In genomic region chr22:41091139-41092022, GRCh38 we compare ENCODE assay signal across 1 cellular context.
TF ChIP-seq lines count a peak whose summit lies in the region.

No MANE protein-coding gene starts in this region.

TF ChIP-seq in HepG2, 621 proteins besides CTCF, POLR2A, EP300 and RAD21 (continued from another document and continues in another):
- TF ChIP-seq ZMAT5 (CRISPR knock-in tag; IDR thresholded peaks at IDR 0.05; ENCODE audit: borderline replicate concordance, low read depth) (no peak), ZNF12 (CRISPR knock-in tag; IDR thresholded peaks at IDR 0.05) (no peak), SCMH1 (CRISPR knock-in tag; IDR thresholded peaks at IDR 0.05; ENCODE audit: borderline replicate concordance) (no peak), ZNF552 (CRISPR knock-in tag; IDR thresholded peaks at IDR 0.05; ENCODE audit: borderline replicate concordance) (no peak), ATM (IDR thresholded peaks at IDR 0.05; ENCODE audit: borderline replicate concordance) (no peak), ZNF598 (CRISPR knock-in tag; IDR thresholded peaks at IDR 0.05; ENCODE audit: borderline replicate concordance) (no peak), ZNF777 (CRISPR knock-in tag; IDR thresholded peaks at IDR 0.05) (no peak; the same call in none of the 2 replicates), PLRG1 (conservative IDR thresholded peaks at IDR 0.05) (no peak), HMGXB4 (CRISPR knock-in tag; IDR thresholded peaks at IDR 0.05; ENCODE audit: borderline replicate concordance in 1 of 2, low read depth in 1 of 2) (peak; percentile 50 to 65; a peak in 3 of 4 replicates), KLF15 (CRISPR knock-in tag; IDR thresholded peaks at IDR 0.05; ENCODE audit: borderline replicate concordance) (peak; percentile 25; the same call in 1 of the 2 replicates), RFX1 (IDR thresholded peaks at IDR 0.05) (no peak), FOXK1 (CRISPR knock-in tag; IDR thresholded peaks at IDR 0.05; ENCODE audit: borderline replicate concordance, low read depth) (no peak), ZBTB25 (CRISPR knock-in tag; IDR thresholded peaks at IDR 0.05) (0 out of 2 replicates have a peak, but pooled peaks have one; percentile 25), REL (CRISPR knock-in tag; conservative IDR thresholded peaks at IDR 0.05) (no peak), ZNF260 (CRISPR knock-in tag; IDR thresholded peaks at IDR 0.05; ENCODE audit: borderline replicate concordance, low read depth) (no peak), ZNF724P (CRISPR knock-in tag; IDR thresholded peaks at IDR 0.05; ENCODE audit: borderline replicate concordance) (peak; percentile 16; the same call in 1 of the 2 replicates), BRCA1 (CRISPR knock-in tag; IDR thresholded peaks at IDR 0.05) (no peak), NONO (IDR thresholded peaks at IDR 0.05) (no peak), NONO (CRISPR knock-in tag; conservative IDR thresholded peaks at IDR 0.05) (peak; percentile 81), ZNF563 (CRISPR knock-in tag; IDR thresholded peaks at IDR 0.05) (no peak; the same call in 1 of the 2 replicates), ZBTB14 (CRISPR knock-in tag; IDR thresholded peaks at IDR 0.05) (no peak), SNAPC2 (CRISPR knock-in tag; IDR thresholded peaks at IDR 0.05) (no peak), ELF4 (CRISPR knock-in tag; IDR thresholded peaks at IDR 0.05; ENCODE audit: borderline replicate concordance) (no peak; the same call in 1 of the 2 replicates), ZNF354B (CRISPR knock-in tag; IDR thresholded peaks at IDR 0.05) (no peak), ZGPAT (CRISPR knock-in tag; IDR thresholded peaks at IDR 0.05) (peak; percentile 52; the same call in 1 of the 2 replicates), AHR (CRISPR knock-in tag; IDR thresholded peaks at IDR 0.05) (no peak), HOXD1 (CRISPR knock-in tag; IDR thresholded peaks at IDR 0.05) (no peak), NR2C2 (CRISPR knock-in tag; IDR thresholded peaks at IDR 0.05; ENCODE audit: borderline replicate concordance) (peak; percentile 55; the same call in 1 of the 2 replicates), ZNF460 (CRISPR knock-in tag; IDR thresholded peaks at IDR 0.05; ENCODE audit: borderline replicate concordance) (no peak; the same call in 1 of the 2 replicates), MAF1 (CRISPR knock-in tag; IDR thresholded peaks at IDR 0.05; ENCODE audit: borderline replicate concordance) (no peak), ZNF136 (CRISPR knock-in tag; IDR thresholded peaks at IDR 0.05; ENCODE audit: low read depth) (no peak), ZBTB44 (CRISPR knock-in tag; IDR thresholded peaks at IDR 0.05) (no peak), ZNF850 (CRISPR knock-in tag; conservative IDR thresholded peaks at IDR 0.05) (no peak), ZNF891 (CRISPR knock-in tag; IDR thresholded peaks at IDR 0.05) (no peak), ZNF235 (CRISPR knock-in tag; IDR thresholded peaks at IDR 0.05; ENCODE audit: borderline replicate concordance) (no peak), USF2 (IDR thresholded peaks at IDR 0.05; ENCODE audit: low read depth, low read length) (no peak), USF2 (CRISPR knock-in tag; IDR thresholded peaks at IDR 0.05; ENCODE audit: borderline replicate concordance) (no peak), ZBTB38 (CRISPR knock-in tag; IDR thresholded peaks at IDR 0.05) (0 out of 2 replicates have a peak, but pooled peaks have one; percentile 24), ZNF878 (CRISPR knock-in tag; IDR thresholded peaks at IDR 0.05) (peak; percentile 45; the same call in 1 of the 2 replicates), ZC3H13 (CRISPR knock-in tag; IDR thresholded peaks at IDR 0.05) (peak; percentile 83), NCOR1 (IDR thresholded peaks at IDR 0.05; ENCODE audit: borderline replicate concordance, low read length) (peak; percentile 48; the same call in 1 of the 2 replicates), ZNF263 (CRISPR knock-in tag; IDR thresholded peaks at IDR 0.05) (peak; percentile 90), GTF3A (CRISPR knock-in tag; conservative IDR thresholded peaks at IDR 0.05) (no peak), ZNF703 (CRISPR knock-in tag; IDR thresholded peaks at IDR 0.05; ENCODE audit: borderline replicate concordance) (no peak), ZFP37 (CRISPR knock-in tag; IDR thresholded peaks at IDR 0.05; ENCODE audit: borderline replicate concordance) (no peak), SP5 (CRISPR knock-in tag; IDR thresholded peaks at IDR 0.05; ENCODE audit: borderline replicate concordance, low read depth) (0 out of 2 replicates have a peak, but pooled peaks have one; percentile 28), SP140L (CRISPR knock-in tag; IDR thresholded peaks at IDR 0.05; ENCODE audit: borderline replicate concordance) (no peak), ZNF430 (CRISPR knock-in tag; IDR thresholded peaks at IDR 0.05) (peak; percentile 93), ATF7-NPFF (CRISPR knock-in tag; IDR thresholded peaks at IDR 0.05; ENCODE audit: low read depth) (peak; percentile 46; the same call in 1 of the 2 replicates), ZNF660 (CRISPR knock-in tag; IDR thresholded peaks at IDR 0.05; ENCODE audit: borderline replicate concordance, low read depth) (no peak)
- TF ChIP-seq, protein P1, sequence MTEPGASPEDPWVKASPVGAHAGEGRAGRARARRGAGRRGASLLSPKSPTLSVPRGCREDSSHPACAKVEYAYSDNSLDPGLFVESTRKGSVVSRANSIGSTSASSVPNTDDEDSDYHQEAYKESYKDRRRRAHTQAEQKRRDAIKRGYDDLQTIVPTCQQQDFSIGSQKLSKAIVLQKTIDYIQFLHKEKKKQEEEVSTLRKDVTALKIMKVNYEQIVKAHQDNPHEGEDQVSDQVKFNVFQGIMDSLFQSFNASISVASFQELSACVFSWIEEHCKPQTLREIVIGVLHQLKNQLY (CRISPR knock-in tag; IDR thresholded peaks at IDR 0.05), result 0 out of 2 replicates have a peak, but pooled peaks have one; percentile 46
- TF ChIP-seq, protein P2, sequence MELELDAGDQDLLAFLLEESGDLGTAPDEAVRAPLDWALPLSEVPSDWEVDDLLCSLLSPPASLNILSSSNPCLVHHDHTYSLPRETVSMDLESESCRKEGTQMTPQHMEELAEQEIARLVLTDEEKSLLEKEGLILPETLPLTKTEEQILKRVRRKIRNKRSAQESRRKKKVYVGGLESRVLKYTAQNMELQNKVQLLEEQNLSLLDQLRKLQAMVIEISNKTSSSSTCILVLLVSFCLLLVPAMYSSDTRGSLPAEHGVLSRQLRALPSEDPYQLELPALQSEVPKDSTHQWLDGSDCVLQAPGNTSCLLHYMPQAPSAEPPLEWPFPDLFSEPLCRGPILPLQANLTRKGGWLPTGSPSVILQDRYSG (CRISPR knock-in tag; IDR thresholded peaks at IDR 0.05), result no peak
- TF ChIP-seq, protein P3, sequence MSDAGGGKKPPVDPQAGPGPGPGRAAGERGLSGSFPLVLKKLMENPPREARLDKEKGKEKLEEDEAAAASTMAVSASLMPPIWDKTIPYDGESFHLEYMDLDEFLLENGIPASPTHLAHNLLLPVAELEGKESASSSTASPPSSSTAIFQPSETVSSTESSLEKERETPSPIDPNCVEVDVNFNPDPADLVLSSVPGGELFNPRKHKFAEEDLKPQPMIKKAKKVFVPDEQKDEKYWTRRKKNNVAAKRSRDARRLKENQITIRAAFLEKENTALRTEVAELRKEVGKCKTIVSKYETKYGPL (CRISPR knock-in tag; IDR thresholded peaks at IDR 0.05), result no peak
- TF ChIP-seq, protein P4, sequence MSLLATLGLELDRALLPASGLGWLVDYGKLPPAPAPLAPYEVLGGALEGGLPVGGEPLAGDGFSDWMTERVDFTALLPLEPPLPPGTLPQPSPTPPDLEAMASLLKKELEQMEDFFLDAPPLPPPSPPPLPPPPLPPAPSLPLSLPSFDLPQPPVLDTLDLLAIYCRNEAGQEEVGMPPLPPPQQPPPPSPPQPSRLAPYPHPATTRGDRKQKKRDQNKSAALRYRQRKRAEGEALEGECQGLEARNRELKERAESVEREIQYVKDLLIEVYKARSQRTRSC (CRISPR knock-in tag; IDR thresholded peaks at IDR 0.05; ENCODE audit: low read depth), result 0 out of 2 replicates have a peak, but pooled peaks have one; percentile 39
- TF ChIP-seq, protein P5, sequence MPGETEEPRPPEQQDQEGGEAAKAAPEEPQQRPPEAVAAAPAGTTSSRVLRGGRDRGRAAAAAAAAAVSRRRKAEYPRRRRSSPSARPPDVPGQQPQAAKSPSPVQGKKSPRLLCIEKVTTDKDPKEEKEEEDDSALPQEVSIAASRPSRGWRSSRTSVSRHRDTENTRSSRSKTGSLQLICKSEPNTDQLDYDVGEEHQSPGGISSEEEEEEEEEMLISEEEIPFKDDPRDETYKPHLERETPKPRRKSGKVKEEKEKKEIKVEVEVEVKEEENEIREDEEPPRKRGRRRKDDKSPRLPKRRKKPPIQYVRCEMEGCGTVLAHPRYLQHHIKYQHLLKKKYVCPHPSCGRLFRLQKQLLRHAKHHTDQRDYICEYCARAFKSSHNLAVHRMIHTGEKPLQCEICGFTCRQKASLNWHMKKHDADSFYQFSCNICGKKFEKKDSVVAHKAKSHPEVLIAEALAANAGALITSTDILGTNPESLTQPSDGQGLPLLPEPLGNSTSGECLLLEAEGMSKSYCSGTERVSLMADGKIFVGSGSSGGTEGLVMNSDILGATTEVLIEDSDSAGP (CRISPR knock-in tag; IDR thresholded peaks at IDR 0.05; ENCODE audit: borderline replicate concordance), result peak; percentile 59; the same call in 1 of the 2 replicates
- TF ChIP-seq, protein P6, sequence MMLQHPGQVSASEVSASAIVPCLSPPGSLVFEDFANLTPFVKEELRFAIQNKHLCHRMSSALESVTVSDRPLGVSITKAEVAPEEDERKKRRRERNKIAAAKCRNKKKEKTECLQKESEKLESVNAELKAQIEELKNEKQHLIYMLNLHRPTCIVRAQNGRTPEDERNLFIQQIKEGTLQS (CRISPR knock-in tag; IDR thresholded peaks at IDR 0.05), result no peak
